Comparison of ENCODE assay signal across 8 cellular contexts in genomic region chr10:6151087-6151977, GRCh38. TPM values are rescaled to one million over a fixed set of nuclear protein-coding genes. Genes with fewer than 3 reads are reported as not detected.
A peak's percentile ranks its signal among the peaks of the same experiment; 100 is the strongest.
DNase-seq lines count a peak whose midpoint lies in the region; ATAC-seq and TF ChIP-seq lines count a peak whose summit lies in the region.

No MANE protein-coding gene starts in this region.

- no peak for TF ChIP-seq EP300 in sigmoid colon (IDR thresholded peaks at IDR 0.05)

- no peak for TF ChIP-seq POLR2A in sigmoid colon (IDR thresholded peaks at IDR 0.05)

- no peaks in the 10 kb centered on the region for H3K9me2 ChIP-seq in PC-9 (ENCODE audit: insufficient read depth)

- TF ChIP-seq CTCF in PC-9 (conservative IDR thresholded peaks at IDR 0.05) = peak; percentile 42; the same call in 1 of the 2 replicates
- peak in 3 of 4 experiments; percentile 28 to 53 (median 34) for TF ChIP-seq CTCF in sigmoid colon (IDR thresholded peaks at IDR 0.05)

- H3K79me2 ChIP-seq in PC-9 (ENCODE audit: low read depth) = no peaks in the 10 kb centered on the region

- H3K9me3 ChIP-seq in PC-9 (ENCODE audit: insufficient read depth, low read depth) (no peaks in the 10 kb centered on the region), sigmoid colon (no peaks in the 10 kb centered on the region)

- no peak overlapping the region for H3K27ac ChIP-seq in PC-9
- peak overlapping the region; percentile 12 to 58 (median 36) for H3K27ac ChIP-seq in sigmoid colon

- no TSS peak for BruUV-seq in PC-9 (replicated peaks; lab: Mats Ljungman, UMichigan)

- no peaks in the 10 kb centered on the region for H3F3A ChIP-seq in PC-9 (ENCODE audit: insufficient read depth, low read depth)

- no peaks in the 10 kb centered on the region for H3K36me3 ChIP-seq in PC-9 (ENCODE audit: low read depth)
- H3K36me3 ChIP-seq in sigmoid colon = no peaks in the 10 kb centered on the region

- POLR2A ChIA-PET in PC-9 (lab: Charles Lee; ENCODE audit: unreplicated experiment) = no interaction called here

- intact Hi-C loops in PC-9 (cut with micrococcal nuclease; ENCODE audit: unreplicated experiment) = no loop called here
- intact Hi-C loops in sigmoid colon (cut with DNase I) = no loop called here

- no peak overlapping the region for H3K4me2 ChIP-seq in PC-9

- H3K4me1 ChIP-seq in PC-9 (replicated peaks; ENCODE audit: insufficient read depth) = no peaks in the 10 kb centered on the region
- H3K4me1 ChIP-seq in sigmoid colon = peaks cover 0 to 14% (median 9%) of the 10 kb centered on the region in 4 donors

- peak; percentile 73 for DNase-seq in AG20443 (ENCODE audit: low spot score)
- DNase-seq in PC-9 = no peak
- DNase-seq in astrocyte of the hippocampus (ENCODE audit: low read depth, low spot score) = peak; percentile 81
- peak; percentile 79 for DNase-seq in iPS DF 4.7 (ENCODE audit: extremely low read depth, low spot score)
- DNase-seq in sigmoid colon = peak; percentile 82
- no peak for DNase-seq in NCI-H2107 treated with DMSO at 0.1 percent for 48 hours (lab: John Stamatoyannopoulos, UW; ENCODE audit: unreplicated experiment)

- CTCF ChIA-PET in PC-9 (lab: Charles Lee) = interaction anchor here (0.7 kb wide), 1 partner anchor 617 kb away, joined by 3 read pairs; no protein-coding TSS in a partner anchor

- no peaks in the 10 kb centered on the region for H3K27me3 ChIP-seq in PC-9 (ENCODE audit: insufficient read depth, low read depth)
- no peaks in the 10 kb centered on the region for H3K27me3 ChIP-seq in sigmoid colon

- 39 to 64% methylated on average over 22 of the region's 22 CpGs for WGBS in sigmoid colon, 2 donors

- H2AFZ ChIP-seq in PC-9 = no peak overlapping the region

- H3K4me3 ChIP-seq in PC-9 (no peak overlapping the region), sigmoid colon (no peak overlapping the region)

- H4K20me1 ChIP-seq in PC-9 (ENCODE audit: insufficient read depth) = no peaks in the 10 kb centered on the region

- peak; percentile 53 for ATAC-seq in GM18519 (IDR thresholded peaks at IDR 0.05; ENCODE audit: low FRiP score, unreplicated experiment)
- peak; percentile 50 for ATAC-seq in HG02970 (IDR thresholded peaks at IDR 0.05; ENCODE audit: low FRiP score, unreplicated experiment)

RNA-seq across cellular contexts. Expression of gene PFKFB3, which starts 51.4 kb away (rescaled TPM):
- total RNA-seq in PC-9 (2021) (37.8 and 54.7 TPM in 2 replicates), sigmoid colon (10 to 100 TPM; 24.5 to 29.3 (median 28.5) TPM)
- polyA plus RNA-seq in sigmoid colon = 10 to 100 TPM; 10.2 to 33.2 (median 13.9) TPM

Comparison
In these comparisons a context has a peak if more than half of its experiments do, and no peak if none do; other contexts are left out.
1. DNase-seq: peak in AG20443 (single experiment), astrocyte of the hippocampus (single experiment), iPS DF 4.7 (single experiment) and sigmoid colon (single experiment); none in PC-9 (0 of 2) and NCI-H2107 treated with DMSO at 0.1 percent for 48 hours (single experiment).